Comparison of ENCODE assay signal across 8 cellular contexts in genomic region chr1:173823776-173824314, GRCh38. TPM values are rescaled to one million over a fixed set of nuclear protein-coding genes. Genes with fewer than 3 reads are reported as not detected.
DNase-seq lines count a peak whose midpoint lies in the region; ATAC-seq and TF ChIP-seq lines count a peak whose summit lies in the region.

No MANE protein-coding gene starts in this region.

- BruUV-seq in MCF 10A (replicated peaks; lab: Mats Ljungman, UMichigan), result TSS peak; percentile 58

- H3K27me3 Mint-ChIP-seq in CD4-positive, alpha-beta T cell, result no peaks in the 10 kb centered on the region
- no peaks in the 10 kb centered on the region for H3K27me3 Mint-ChIP-seq in MCF 10A (ENCODE audit: insufficient read depth, unreplicated experiment)

- peaks cover 45% of the 10 kb centered on the region for H3K4me1 Mint-ChIP-seq in CD4-positive, alpha-beta T cell (ENCODE audit: low read depth)
- peaks cover 35% of the 10 kb centered on the region for H3K4me1 Mint-ChIP-seq in MCF 10A (ENCODE audit: insufficient read depth, unreplicated experiment)

- H3K36me3 Mint-ChIP-seq in CD4-positive, alpha-beta T cell (ENCODE audit: low read depth), result peaks cover 20% of the 10 kb centered on the region
- peaks cover 19% of the 10 kb centered on the region for H3K36me3 Mint-ChIP-seq in MCF 10A (ENCODE audit: insufficient read depth, unreplicated experiment)

- peaks cover 3% of the 10 kb centered on the region for H3K4me1 ChIP-seq in mucosa of descending colon (ENCODE audit: low read depth)

- DNase-seq in CD4-positive, alpha-beta T cell, result no peak
- no peak for DNase-seq in MCF 10A (ENCODE audit: unreplicated experiment)
- DNase-seq in mucosa of descending colon, result no peak
- DNase-seq in NCI-H226, result no peak
- no peak for DNase-seq in NCI-H2227 treated with DMSO at 0.1 percent for 48 hours (lab: John Stamatoyannopoulos, UW)
- DNase-seq in AG20443 (ENCODE audit: low spot score), result no peak

- H3K36me3 ChIP-seq in mucosa of descending colon (ENCODE audit: low read depth), result no peaks in the 10 kb centered on the region

- intact Hi-C loops in CD4-positive, alpha-beta T cell (cut with DNase I, micrococcal nuclease), result loop anchor here (1.0 to 10.0 kb wide), 12 partner anchors 44 to 1292 kb away; partner anchors contain the start of genes KLHL20 (in 2 of the 2), ZBTB37 (in 2 of the 2), MRPS14 (in 1 of the 2) and RABGAP1L (in 1 of the 2)
- intact Hi-C loops in MCF 10A (cut with micrococcal nuclease), result loop anchor here (1.0 to 10.0 kb wide), 8 partner anchors 110 to 1078 kb away; partner anchors contain the start of gene KLHL20
- intact Hi-C loops in mucosa of descending colon (cut with DNase I, micrococcal nuclease), result loop anchor here in 1 of 2 donors (10.0 kb wide), 1 partner anchor 399 kb away; no protein-coding TSS in a partner anchor

- peak overlapping the region; percentile 89 for H3K27ac Mint-ChIP-seq in CD4-positive, alpha-beta T cell
- peak overlapping the region; percentile 98 for H3K27ac Mint-ChIP-seq in MCF 10A (ENCODE audit: low read depth, unreplicated experiment)

- POLR2A ChIA-PET in CD4-positive, alpha-beta T cell (lab: Charles Lee), result interaction anchor here (0.6 to 5.0 kb wide), 16 partner anchors 13 to 1936 kb away, joined by 3 to 96 read pairs (median 4); partner anchors contain the start of genes CACYBP, GAS5, KLHL20 and MRPS14
- POLR2A ChIA-PET in MCF 10A (lab: Yijun Ruan, JAX), result interaction anchor here (0.6 to 8.3 kb wide), 30 partner anchors 9 to 1199 kb away, joined by 3 to 118 read pairs (median 3); partner anchors contain the start of genes GAS5, KLHL20, MRPS14 and PRDX6

- peak overlapping the region; percentile 77 for H3K27ac ChIP-seq in CD4-positive, alpha-beta T cell (ENCODE audit: low read depth, low read length)

- no peaks in the 10 kb centered on the region for H3K9me3 ChIP-seq in CD4-positive, alpha-beta T cell (ENCODE audit: control insufficient read depth, low read length)
- H3K9me3 ChIP-seq in mucosa of descending colon, result no peaks in the 10 kb centered on the region

- TF ChIP-seq CTCF in CD4-positive, alpha-beta T cell (IDR thresholded peaks at IDR 0.05), result no peak
- TF ChIP-seq CTCF in MCF 10A (IDR thresholded peaks at IDR 0.05; ENCODE audit: unreplicated experiment) (no peak), mucosa of descending colon (IDR thresholded peaks at IDR 0.05) (no peak)

- peak overlapping the region; percentile 96 for H3K4me3 Mint-ChIP-seq in CD4-positive, alpha-beta T cell
- peak overlapping the region; percentile 97 for H3K4me3 Mint-ChIP-seq in MCF 10A (ENCODE audit: unreplicated experiment)

- H3K4me3 ChIP-seq in mucosa of descending colon, result peak overlapping the region; percentile 38

- peak; percentile 8 for ATAC-seq in CD4-positive, alpha-beta T cell (ENCODE audit: poor library complexity)
- ATAC-seq in GM19455 (IDR thresholded peaks at IDR 0.05; ENCODE audit: unreplicated experiment), result peak; percentile 46
- ATAC-seq in HG03520 (IDR thresholded peaks at IDR 0.05; ENCODE audit: unreplicated experiment), result peak; percentile 37
- peak; percentile 41 for ATAC-seq in mucosa of descending colon

- H3K27me3 ChIP-seq in CD4-positive, alpha-beta T cell (ENCODE audit: control insufficient read depth, insufficient read depth, low read length), result no peaks in the 10 kb centered on the region

- CTCF ChIA-PET in CD4-positive, alpha-beta T cell (lab: Charles Lee), result interaction anchor here (0.7 to 2.1 kb wide), 4 partner anchors 40 to 404 kb away, joined by 3 to 8 read pairs (median 4); partner anchors contain the start of gene KLHL20
- CTCF ChIA-PET in MCF 10A (lab: Yijun Ruan, JAX), result interaction anchor here (0.5 to 6.2 kb wide), 23 partner anchors 10 to 1554 kb away, joined by 3 to 50 read pairs (median 3); partner anchors contain the start of genes KLHL20 and PRDX6

- no peaks in the 10 kb centered on the region for H3K9me3 Mint-ChIP-seq in CD4-positive, alpha-beta T cell
- H3K9me3 Mint-ChIP-seq in MCF 10A (ENCODE audit: unreplicated experiment), result no peaks in the 10 kb centered on the region

RNA-seq across cellular contexts. Expression of gene DARS2, which starts 0.6 kb away (rescaled TPM):
- 1 to 10 TPM; 1.7 TPM for total RNA-seq in CD4-positive, alpha-beta T cell
- total RNA-seq in MCF 10A (2022) (34.6 and 40.4 TPM in 2 replicates), mucosa of descending colon (10 to 100 TPM; 15.2 to 29.4 (median 21.6) TPM)

RNA-seq across cellular contexts. Expression of gene CENPL, which starts 0.8 kb away (rescaled TPM):
- 1 to 10 TPM; 3.8 to 4.7 TPM for total RNA-seq in CD4-positive, alpha-beta T cell
- total RNA-seq in MCF 10A (2022), result 14.1 and 24.5 TPM in 2 replicates
- 1 to 10 TPM; 6.5 to 8.3 (median 6.7) TPM for total RNA-seq in mucosa of descending colon

RNA-seq across cellular contexts. Expression of gene GAS5, which starts 43.9 kb away (rescaled TPM):
- 100 to 1,000 TPM; 865 to 867 TPM for total RNA-seq in CD4-positive, alpha-beta T cell
- total RNA-seq in MCF 10A (2022) (3,184 and 3,772 TPM in 2 replicates), mucosa of descending colon (100 to 1,000 TPM; 207 to 252 (median 224) TPM)

RNA-seq across cellular contexts. Expression of gene ZBTB37, which starts 44.3 kb away (rescaled TPM):
- 10 to 100 TPM; 15.1 to 16.0 TPM for total RNA-seq in CD4-positive, alpha-beta T cell
- total RNA-seq in MCF 10A (2022), result 12.8 and 15.2 TPM in 2 replicates
- 10 to 100 TPM in 2 of 3 donors, 1 to 10 TPM in 1; 9.3 to 13.2 (median 12.0) TPM for total RNA-seq in mucosa of descending colon

Comparison
In these comparisons a context has a peak if more than half of its experiments do, and no peak if none do; other contexts are left out.
1. RNA of gene DARS2, which starts 0.6 kb away (total RNA-seq): 34.6 to 40.4 TPM in MCF 10A and 15.2 to 29.4 TPM in mucosa of descending colon; 1.7 TPM in CD4-positive, alpha-beta T cell; every median in the first group is over 4 times any median in the second.
2. Peak in every context shown above with its lines, with median percentiles within 50 percentile points of each other: ATAC-seq.